In the genomic region with DNA sequence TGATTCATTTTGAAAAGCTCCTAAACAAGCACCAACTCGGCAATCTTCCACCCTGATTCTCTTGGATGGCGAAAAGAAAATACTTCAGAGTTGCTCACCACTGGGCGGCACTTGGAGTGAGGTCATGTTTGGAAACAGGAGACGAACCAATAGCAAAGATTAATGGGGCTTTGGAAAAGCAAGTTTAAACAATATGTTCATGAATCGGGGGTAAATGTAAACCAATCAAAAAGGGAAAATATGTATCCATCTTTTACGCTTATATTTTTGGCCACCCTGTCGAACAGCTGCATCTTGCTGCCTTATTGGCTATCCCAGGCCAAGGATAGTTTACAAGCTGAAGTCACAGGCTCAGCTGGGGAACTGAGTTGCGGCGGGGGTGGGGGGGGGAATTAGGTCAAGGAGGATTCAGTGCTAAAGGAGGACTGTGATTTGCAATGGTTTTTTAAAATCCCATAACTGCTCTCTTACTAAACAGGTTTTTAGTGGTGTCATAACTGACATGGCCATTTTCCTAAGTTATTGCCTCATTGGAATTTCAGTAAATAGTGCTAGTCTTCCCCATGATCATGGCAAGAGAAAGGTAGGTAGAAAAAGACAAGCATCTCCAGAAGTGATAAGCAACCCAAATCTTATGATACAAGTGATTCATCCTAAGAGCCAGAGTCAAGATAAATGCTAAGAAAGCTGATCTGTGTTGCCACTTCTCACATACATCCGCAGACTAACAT, we compare ENCODE assay signal across 15 cellular contexts.
A peak's percentile ranks its signal among the peaks of the same experiment; 100 is the strongest.
DNase-seq lines count a peak whose midpoint lies in the region; ATAC-seq and TF ChIP-seq lines count a peak whose summit lies in the region.
"Had no signal": no experiment of that assay in that cellular context is flagged by ENCODE, and none has a peak within 500 bp of the region (broad histone marks: within the 10 kb centered on the region; RNA-seq: fewer than 3 reads in every experiment).

No MANE protein-coding gene starts in this region.

- intact Hi-C loops in heart left ventricle (cut with DNase I) = loop anchor here in 1 of 10 donors (10.0 kb wide), 1 partner anchor 214 kb away; a partner anchor contains a TSS

- H3K9ac ChIP-seq in GM23248 (peak overlapping the region; percentile 38; the same call in 1 of the 2 replicates), adipocyte (ENCODE audit: low read length) (peak overlapping the region; percentile 47), skeletal muscle satellite cell (ENCODE audit: low read depth, low read length) (peak overlapping the region; percentile 24)

- no peaks in the 10 kb centered on the region for H4K20me1 ChIP-seq in GM23248 (ENCODE audit: insufficient read depth)

- H3K27me3 ChIP-seq in GM23248 (replicated peaks; ENCODE audit: insufficient read depth) (no peaks in the 10 kb centered on the region), adipocyte (replicated peaks; ENCODE audit: control insufficient read depth, insufficient read depth, low read length) (no peaks in the 10 kb centered on the region), heart left ventricle (no peaks in the 10 kb centered on the region), skeletal muscle satellite cell (ENCODE audit: control insufficient read depth, insufficient read depth, low read length) (peaks cover 5% of the 10 kb centered on the region)

- H3K36me3 ChIP-seq in GM23248 (ENCODE audit: low read depth) (no peaks in the 10 kb centered on the region), adipocyte (ENCODE audit: control insufficient read depth, insufficient read depth, low read length, severe bottlenecking) (no peaks in the 10 kb centered on the region), heart left ventricle (no peaks in the 10 kb centered on the region), skeletal muscle satellite cell (ENCODE audit: insufficient read depth, low read length) (no peaks in the 10 kb centered on the region)
- H3K36me3 ChIP-seq: HAP-1 had no signal

- DNase-seq in GM23248 (peak; percentile 97), adipocyte (ENCODE audit: low read depth) (no peak), heart left ventricle (peak in 4 of 5 donors; percentile 38 to 62 (median 50)), NCI-H1092 (lab: John Stamatoyannopoulos, UW) (no peak), AML-193 (lab: John Stamatoyannopoulos, UW) (no peak), NCI-H2029 (lab: John Stamatoyannopoulos, UW) (no peak)
- DNase-seq: activated CD4-positive, alpha-beta T cell treated with anti-CD3 and anti-CD28 coated beads, Interleukin-2, amount 50 U/mL, for 1 hour; activated naive CD8-positive, alpha-beta T cell treated with anti-CD3 and anti-CD28 coated beads, Interleukin-2, amount 10 ng/mL, durations not matched to agents 7 days and 5 days; DMS153; NCI-H1417; PC-9; stimulated activated CD4-positive, alpha-beta T cell treated with anti-CD3 and anti-CD28 coated beads, Interleukin-4, amount 100 ng/mL, for 1 hour had no signal

- peak overlapping the region; percentile 54 for H3K4me3 ChIP-seq in GM23248
- peak overlapping the region; percentile 67 for H3K4me3 ChIP-seq in adipocyte (ENCODE audit: low read length)
- peak overlapping the region in 1 of 12 donors; percentile 12 for H3K4me3 ChIP-seq in heart left ventricle
- H3K4me3 ChIP-seq in skeletal muscle satellite cell (ENCODE audit: low read length) = peak overlapping the region; percentile 27
- H3K4me3 ChIP-seq: HAP-1, PC-9 had no signal

- no peaks in the 10 kb centered on the region for H3K9me2 ChIP-seq in GM23248 (ENCODE audit: insufficient read depth)

- H3K9me3 ChIP-seq in GM23248 (ENCODE audit: low read depth) (no peaks in the 10 kb centered on the region), adipocyte (ENCODE audit: control insufficient read depth, low read length) (no peaks in the 10 kb centered on the region), heart left ventricle (no peaks in the 10 kb centered on the region), skeletal muscle satellite cell (replicated peaks; ENCODE audit: low read length) (no peaks in the 10 kb centered on the region)
- H3K9me3 ChIP-seq: HAP-1 had no signal

- no peak for TF ChIP-seq POLR2A in heart left ventricle (IDR thresholded peaks at IDR 0.05)

- H3K4me2 ChIP-seq in GM23248 (ENCODE audit: unreplicated experiment) (peak overlapping the region; percentile 75), skeletal muscle satellite cell (ENCODE audit: low read length) (peak overlapping the region; percentile 64)
- H3K4me2 ChIP-seq: PC-9 had no signal

- TF ChIP-seq CTCF in heart left ventricle (IDR thresholded peaks at IDR 0.05) = peak in 1 of 12 donors; percentile 22

- peak overlapping the region; percentile 70 for H3K27ac ChIP-seq in GM23248
- H3K27ac ChIP-seq in heart left ventricle = peak overlapping the region in 3 of 12 donors; percentile 1 to 28 (median 26)
- H3K27ac ChIP-seq: PC-9 had no signal

- ATAC-seq in heart left ventricle = peak; percentile 52 to 87 (median 66)
- ATAC-seq in GM19324 (IDR thresholded peaks at IDR 0.05; ENCODE audit: low FRiP score, unreplicated experiment) = no peak

- H3F3A ChIP-seq in GM23248 (ENCODE audit: insufficient read depth) = peaks cover 38% of the 10 kb centered on the region

- 12% methylated on average over 10 of the region's 10 CpGs for WGBS in GM23248 (ENCODE audit: low coverage in 1 of 2, low lambda C conversion rate in 2 of 2, missing lambda C conversion rate in 2 of 2), 2 experiments
- 82 to 89% (median 86%) methylated on average over 10 of the region's 10 CpGs for WGBS in heart left ventricle, 4 donors

- no peaks in the 10 kb centered on the region for H3K79me2 ChIP-seq in GM23248 (ENCODE audit: insufficient read depth)

- in situ Hi-C loops in GM23248 (cut with MboI) = no loop called here

- peaks cover 79% of the 10 kb centered on the region for H3K4me1 ChIP-seq in GM23248 (ENCODE audit: insufficient read depth)
- peaks cover 52% of the 10 kb centered on the region for H3K4me1 ChIP-seq in adipocyte (ENCODE audit: control insufficient read depth, insufficient read depth, low read length)
- H3K4me1 ChIP-seq in heart left ventricle = peaks cover 0 to 7% (median 0%) of the 10 kb centered on the region in 12 donors
- H3K4me1 ChIP-seq in skeletal muscle satellite cell (ENCODE audit: control insufficient read depth, insufficient read depth, low read length) = peaks cover 53% of the 10 kb centered on the region

- H2AFZ ChIP-seq in GM23248 = peak overlapping the region; percentile 40
- H2AFZ ChIP-seq: PC-9 had no signal

Comparison
In these comparisons a context has a peak if more than half of its experiments do, and no peak if none do; other contexts are left out.
1. DNase-seq: peak in GM23248 (single experiment) and heart left ventricle (4 of 5); none in adipocyte (single experiment), NCI-H1092 (single experiment), AML-193 (0 of 2) and NCI-H2029 (single experiment).
2. Peak in every context shown above with its lines, with median percentiles within 50 percentile points of each other: H3K9ac ChIP-seq.